Comparison of ENCODE assay signal across 28 cellular contexts in genomic region chr11:123535401-123535800, GRCh38.
"Had no signal": no experiment of that assay in that cellular context is flagged by ENCODE, and none has a peak within 500 bp of the region (broad histone marks: within the 10 kb centered on the region; RNA-seq: fewer than 3 reads in every experiment).

No MANE protein-coding gene starts in this region.

- H3K4me1 ChIP-seq: ascending aorta, colonic mucosa, Peyer's patch had no signal

- H3K4me3 Mint-ChIP-seq: activated B cell treated with CpG ODN at 0.5 μM for 24 hours; activated CD4-positive, alpha-beta memory T cell treated with anti-CD3 and anti-CD28 coated beads for 36 hours; activated naive CD4-positive, alpha-beta T cell treated with anti-CD3 and anti-CD28 coated beads, Interleukin-2, amount 10 ng/mL, durations not matched to agents 7 days and 5 days; activated naive CD8-positive, alpha-beta T cell; activated naive CD8-positive, alpha-beta T cell treated with anti-CD3 and anti-CD28 coated beads, Interleukin-2, amount 50 U/mL, for 24 hours; central memory CD8-positive, alpha-beta T cell; T-helper 1 cell treated with Interleukin-12 subunit alpha and Interleukin-12 subunit beta and Interleukin-4 antibody, amounts not matched to agents 30 μg/mL and 1 μg/mL, for 36 hours; T-helper 2 cell treated with Interferon-gamma antibody and Interleukin-4, amounts not matched to agents 5 μg/mL and 100 μg/mL, for 36 hours had no signal

- H3K27ac Mint-ChIP-seq: activated B cell treated with CpG ODN at 0.5 μM for 24 hours; activated CD4-positive, alpha-beta memory T cell treated with anti-CD3 and anti-CD28 coated beads for 36 hours; activated naive CD4-positive, alpha-beta T cell treated with anti-CD3 and anti-CD28 coated beads, Interleukin-2, amount 10 ng/mL, durations not matched to agents 7 days and 5 days; activated naive CD8-positive, alpha-beta T cell; activated naive CD8-positive, alpha-beta T cell treated with anti-CD3 and anti-CD28 coated beads, Interleukin-2, amount 50 U/mL, for 24 hours; T-helper 2 cell treated with Interferon-gamma antibody and Interleukin-4, amounts not matched to agents 5 μg/mL and 100 μg/mL, for 36 hours had no signal

- H3K9me2 ChIP-seq: SK-N-SH had no signal

- H3K9me3 Mint-ChIP-seq: activated B cell treated with CpG ODN at 0.5 μM for 24 hours; activated CD4-positive, alpha-beta memory T cell treated with anti-CD3 and anti-CD28 coated beads for 36 hours; activated naive CD4-positive, alpha-beta T cell treated with anti-CD3 and anti-CD28 coated beads, Interleukin-2, amount 10 ng/mL, durations not matched to agents 7 days and 5 days; activated naive CD8-positive, alpha-beta T cell treated with anti-CD3 and anti-CD28 coated beads, Interleukin-2, amount 50 U/mL, for 24 hours; central memory CD8-positive, alpha-beta T cell; T-helper 1 cell treated with Interleukin-12 subunit alpha and Interleukin-12 subunit beta and Interleukin-4 antibody, amounts not matched to agents 30 μg/mL and 1 μg/mL, for 36 hours; T-helper 2 cell treated with Interferon-gamma antibody and Interleukin-4, amounts not matched to agents 5 μg/mL and 100 μg/mL, for 36 hours had no signal

- H3K4me3 ChIP-seq: ascending aorta, cardiac muscle cell, colonic mucosa, MG63, Peyer's patch, SJSA1 had no signal

- H3K9ac ChIP-seq: SK-N-SH had no signal

- DNase-seq: activated B cell treated with CpG ODN at 0.5 μM for 24 hours; activated CD4-positive, alpha-beta memory T cell treated with anti-CD3 and anti-CD28 coated beads for 36 hours; activated CD4-positive, alpha-beta T cell treated with anti-CD3 and anti-CD28 coated beads for 4 hours; activated CD4-positive, alpha-beta T cell treated with anti-CD3 and anti-CD28 coated beads, Interleukin-2, amount 50 U/mL, for 1 hour; activated CD4-positive, CD25-positive, alpha-beta regulatory T cell treated with anti-CD3 and anti-CD28 coated beads, Interleukin-2, amount 50 U/mL, for 72 hours; activated CD8-positive, alpha-beta memory T cell treated with anti-CD3 and anti-CD28 coated beads, Interleukin-2, amount 50 U/mL, for 4 hours; activated naive CD4-positive, alpha-beta T cell treated with anti-CD3 and anti-CD28 coated beads, Interleukin-2, amount 10 ng/mL, durations not matched to agents 7 days and 5 days; activated naive CD8-positive, alpha-beta T cell treated with anti-CD3 and anti-CD28 coated beads, Interleukin-2, amount 50 U/mL, for 24 hours; amygdala; colonic mucosa; MG63; NCI-H1092 treated with DMSO at 0.1 percent for 48 hours; NCI-H1417; NCI-H187 treated with DMSO at 0.1 percent for 48 hours; NCI-H2081; NCI-H226; NCI-H524 treated with DMSO at 0.1 percent for 48 hours; Peyer's patch; RPMI8226; SHP77 treated with DMSO at 0.1 percent for 48 hours; SK-N-SH had no signal

- H3K27me3 ChIP-seq: ascending aorta, cardiac muscle cell, colonic mucosa, MG63, Peyer's patch, SJSA1 had no signal

- ATAC-seq: activated naive CD8-positive, alpha-beta T cell treated with anti-CD3 and anti-CD28 coated beads, Interleukin-2, amount 50 U/mL, for 24 hours had no signal

- H3K27ac ChIP-seq: ascending aorta, cardiac muscle cell, colonic mucosa, Peyer's patch had no signal

- H3K4me1 Mint-ChIP-seq: activated naive CD8-positive, alpha-beta T cell treated with anti-CD3 and anti-CD28 coated beads, Interleukin-2, amount 50 U/mL, for 24 hours; central memory CD8-positive, alpha-beta T cell had no signal

- H3K9me3 ChIP-seq: ascending aorta, colonic mucosa, MG63, Peyer's patch, SJSA1, SK-N-SH had no signal

- H3K4me2 ChIP-seq: SK-N-SH had no signal

- H3K36me3 Mint-ChIP-seq: activated naive CD8-positive, alpha-beta T cell had no signal

- H3K36me3 ChIP-seq: ascending aorta, cardiac muscle cell, colonic mucosa, MG63, Peyer's patch, SJSA1 had no signal

- H3K27me3 Mint-ChIP-seq: activated B cell treated with CpG ODN at 0.5 μM for 24 hours; activated CD4-positive, alpha-beta memory T cell treated with anti-CD3 and anti-CD28 coated beads for 36 hours; activated naive CD4-positive, alpha-beta T cell treated with anti-CD3 and anti-CD28 coated beads, Interleukin-2, amount 10 ng/mL, durations not matched to agents 7 days and 5 days; activated naive CD8-positive, alpha-beta T cell; central memory CD8-positive, alpha-beta T cell had no signal
